Comparison of ENCODE assay signal across 15 cellular contexts in the genomic region with DNA sequence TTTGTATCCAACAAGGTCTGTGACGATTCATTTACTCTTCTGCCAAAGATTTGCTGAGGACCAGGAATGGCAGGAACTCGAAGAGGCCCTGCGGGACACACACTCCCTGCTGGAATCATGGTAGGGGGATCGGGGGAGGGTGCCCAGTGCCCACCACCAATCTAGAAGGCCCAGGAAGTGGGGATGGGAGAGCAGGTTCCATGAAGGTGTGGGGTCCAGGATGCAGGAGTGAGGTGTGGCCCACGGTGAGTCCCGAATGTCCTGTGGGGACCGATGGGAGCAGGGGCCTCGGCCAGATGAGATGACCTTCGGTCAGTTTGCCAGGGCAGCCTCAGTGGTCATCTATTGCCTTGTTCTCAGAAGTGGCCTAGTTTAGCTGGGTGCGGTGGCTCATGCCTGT.
"Had no signal": no experiment of that assay in that cellular context is flagged by ENCODE, and none has a peak within 500 bp of the region (broad histone marks: within the 10 kb centered on the region; RNA-seq: fewer than 3 reads in every experiment).

No MANE protein-coding gene starts in this region.

- DNase-seq: activated CD4-positive, alpha-beta T cell treated with anti-CD3 and anti-CD28 coated beads for 1 hour; activated CD4-positive, alpha-beta T cell treated with anti-CD3 and anti-CD28 coated beads, Interleukin-2, amount 50 U/mL, for 48 hours; activated CD8-positive, alpha-beta memory T cell treated with anti-CD3 and anti-CD28 coated beads, Interleukin-2, amount 10 ng/mL, durations not matched to agents 7 days and 5 days; activated gamma-delta T cell treated with Interleukin-2 at 50 U/mL for 16 hours; activated T-cell treated with anti-CD3 and anti-CD28 coated beads, Interleukin-2, amount 50 U/mL, for 48 hours; colonic mucosa; effector CD8-positive, alpha-beta T cell; gastrocnemius medialis; heart right ventricle; left ventricle myocardium inferior; occipital lobe; stimulated activated CD4-positive, alpha-beta T cell treated with anti-CD3 and anti-CD28 coated beads, Interleukin-2, amount 100 ng/mL, for 48 hours; stimulated activated naive CD8-positive, alpha-beta T cell treated with anti-CD3 and anti-CD28 coated beads, Interleukin-15, Interleukin-2, amounts not matched to agents 100 U/mL and 50 U/mL, for 24 hours; T-helper 9 cell had no signal

- H3K27ac Mint-ChIP-seq: activated CD8-positive, alpha-beta memory T cell treated with anti-CD3 and anti-CD28 coated beads, Interleukin-2, amount 10 ng/mL, durations not matched to agents 7 days and 5 days; mesothelial cell of epicardium had no signal

- H3K9me3 Mint-ChIP-seq: mesothelial cell of epicardium had no signal

- H3K36me3 Mint-ChIP-seq: activated CD8-positive, alpha-beta memory T cell treated with anti-CD3 and anti-CD28 coated beads, Interleukin-2, amount 10 ng/mL, durations not matched to agents 7 days and 5 days; mesothelial cell of epicardium had no signal

- H3K36me3 ChIP-seq: colonic mucosa, gastrocnemius medialis, heart right ventricle, left ventricle myocardium inferior had no signal

- H3K9me3 ChIP-seq: colonic mucosa, gastrocnemius medialis had no signal

- H3K4me1 ChIP-seq: colonic mucosa, gastrocnemius medialis, heart right ventricle, left ventricle myocardium inferior had no signal

- ATAC-seq: activated CD8-positive, alpha-beta memory T cell treated with anti-CD3 and anti-CD28 coated beads, Interleukin-2, amount 10 ng/mL, durations not matched to agents 7 days and 5 days; gastrocnemius medialis; heart right ventricle; stimulated activated naive CD8-positive, alpha-beta T cell treated with anti-CD3 and anti-CD28 coated beads, Interleukin-15, Interleukin-2, amounts not matched to agents 100 U/mL and 50 U/mL, for 24 hours had no signal

- H3K27ac ChIP-seq: colonic mucosa, gastrocnemius medialis, heart right ventricle, left ventricle myocardium inferior had no signal

- H3K27me3 ChIP-seq: colonic mucosa, gastrocnemius medialis had no signal

- H3K4me1 Mint-ChIP-seq: activated CD8-positive, alpha-beta memory T cell treated with anti-CD3 and anti-CD28 coated beads, Interleukin-2, amount 10 ng/mL, durations not matched to agents 7 days and 5 days; mesothelial cell of epicardium had no signal

- H3K4me3 ChIP-seq: colonic mucosa, gastrocnemius medialis, heart right ventricle, left ventricle myocardium inferior had no signal

- H3K4me3 Mint-ChIP-seq: activated CD8-positive, alpha-beta memory T cell treated with anti-CD3 and anti-CD28 coated beads, Interleukin-2, amount 10 ng/mL, durations not matched to agents 7 days and 5 days; mesothelial cell of epicardium had no signal
